21 cellular contexts compared by ENCODE assay signal in genomic region chr16:84629580-84629979, GRCh38. TPM values are rescaled to one million over a fixed set of nuclear protein-coding genes. Genes with fewer than 3 reads are reported as not detected.
DNase-seq lines count a peak whose midpoint lies in the region; ATAC-seq, FAIRE-seq and TF ChIP-seq lines count a peak whose summit lies in the region.
"Had no signal": no experiment of that assay in that cellular context is flagged by ENCODE, and none has a peak within 500 bp of the region (broad histone marks: within the 10 kb centered on the region; RNA-seq: fewer than 3 reads in every experiment).

No MANE protein-coding gene starts in this region.

- peaks cover 8 to 10% of the 10 kb centered on the region in 2 experiments; a peak in 2 of 5 replicates for H3K27me3 ChIP-seq in K562 (ENCODE audit: control insufficient read depth in 2 of 2, insufficient read depth in 2 of 2, low read length in 2 of 2)

- H3K36me3 ChIP-seq in K562 (ENCODE audit: control insufficient read depth, insufficient read depth, low read length): no peaks in the 10 kb centered on the region
- H3K36me3 ChIP-seq: HAP-1 had no signal

- FAIRE-seq in K562 (lab: Jason Lieb, UNC): no peak
- FAIRE-seq: GM19239 had no signal

- no peak overlapping the region; a peak in 1 of 4 replicates for H3K9ac ChIP-seq in K562 (ENCODE audit: insufficient read depth in 1 of 2, low read depth in 2 of 2, low read length in 2 of 2)

- no peak overlapping the region for H3K27ac Mint-ChIP-seq in activated naive CD8-positive, alpha-beta T cell treated with anti-CD3 and anti-CD28 coated beads, Interleukin-2, amount 10 ng/mL, durations not matched to agents 7 days and 5 days
- H3K27ac Mint-ChIP-seq in activated naive CD8-positive, alpha-beta T cell treated with anti-CD3 and anti-CD28 coated beads for 36 hours: no peak overlapping the region
- peak overlapping the region; percentile 15; the same call in 1 of the 2 replicates for H3K27ac Mint-ChIP-seq in HFFc6
- peak overlapping the region; percentile 10 for H3K27ac Mint-ChIP-seq in stimulated activated memory B cell treated with anti-CD40 and anti-IgM and Interleukin-4, amounts not matched to agents 10 μg/mL and 1 μg/mL and 100 μg/mL, for 72 hours

- peak overlapping the region; percentile 56; the same call in 1 of the 2 replicates for H2AFZ ChIP-seq in K562 (ENCODE audit: low read depth, low read length)

- no peaks in the 10 kb centered on the region for H3K36me3 Mint-ChIP-seq in activated naive CD8-positive, alpha-beta T cell treated with anti-CD3 and anti-CD28 coated beads, Interleukin-2, amount 10 ng/mL, durations not matched to agents 7 days and 5 days
- H3K36me3 Mint-ChIP-seq in activated naive CD8-positive, alpha-beta T cell treated with anti-CD3 and anti-CD28 coated beads for 36 hours: no peaks in the 10 kb centered on the region
- no peaks in the 10 kb centered on the region for H3K36me3 Mint-ChIP-seq in HFFc6 (ENCODE audit: low read depth)
- H3K36me3 Mint-ChIP-seq in stimulated activated memory B cell treated with anti-CD40 and anti-IgM and Interleukin-4, amounts not matched to agents 10 μg/mL and 1 μg/mL and 100 μg/mL, for 72 hours: no peaks in the 10 kb centered on the region
- H3K36me3 Mint-ChIP-seq: CD4-positive, CD25-positive, alpha-beta regulatory T cell had no signal

- POLR2A ChIA-PET in activated naive CD8-positive, alpha-beta T cell treated with anti-CD3 and anti-CD28 coated beads, Interleukin-2, amount 10 ng/mL, durations not matched to agents 7 days and 5 days (lab: Charles Lee): no interaction called here
- POLR2A ChIA-PET in K562 (lab: Yijun Ruan, JAX): interaction anchor here (0.6 to 1.6 kb wide), 6 partner anchors 8 to 1831 kb away, joined by 3 to 8 read pairs (median 3); no protein-coding TSS in a partner anchor

- H3K4me3 ChIP-seq in K562: no peak overlapping the region
- H3K4me3 ChIP-seq: HAP-1, SK-N-MC had no signal

- 18% methylated on average over 9 of the region's 10 CpGs for WGBS in K562 (ENCODE audit: insufficient coverage, low coverage, missing lambda C conversion rate)

- no peaks in the 10 kb centered on the region for H3K9me3 ChIP-seq in K562 (replicated peaks; ENCODE audit: control insufficient read depth, insufficient read depth, low read depth, low read length)
- H3K9me3 ChIP-seq: HAP-1 had no signal

- peaks cover 32% of the 10 kb centered on the region for H3K27me3 Mint-ChIP-seq in activated naive CD8-positive, alpha-beta T cell treated with anti-CD3 and anti-CD28 coated beads, Interleukin-2, amount 10 ng/mL, durations not matched to agents 7 days and 5 days
- peaks cover 4% of the 10 kb centered on the region for H3K27me3 Mint-ChIP-seq in activated naive CD8-positive, alpha-beta T cell treated with anti-CD3 and anti-CD28 coated beads for 36 hours
- H3K27me3 Mint-ChIP-seq in HFFc6 (ENCODE audit: insufficient read depth): peaks cover 1% of the 10 kb centered on the region
- no peaks in the 10 kb centered on the region for H3K27me3 Mint-ChIP-seq in stimulated activated memory B cell treated with anti-CD40 and anti-IgM and Interleukin-4, amounts not matched to agents 10 μg/mL and 1 μg/mL and 100 μg/mL, for 72 hours

- H3K9me3 Mint-ChIP-seq in activated naive CD8-positive, alpha-beta T cell treated with anti-CD3 and anti-CD28 coated beads, Interleukin-2, amount 10 ng/mL, durations not matched to agents 7 days and 5 days: no peaks in the 10 kb centered on the region
- H3K9me3 Mint-ChIP-seq in activated naive CD8-positive, alpha-beta T cell treated with anti-CD3 and anti-CD28 coated beads for 36 hours: no peaks in the 10 kb centered on the region
- no peaks in the 10 kb centered on the region for H3K9me3 Mint-ChIP-seq in HFFc6
- H3K9me3 Mint-ChIP-seq in stimulated activated memory B cell treated with anti-CD40 and anti-IgM and Interleukin-4, amounts not matched to agents 10 μg/mL and 1 μg/mL and 100 μg/mL, for 72 hours: no peaks in the 10 kb centered on the region

- ATAC-seq in activated naive CD8-positive, alpha-beta T cell treated with anti-CD3 and anti-CD28 coated beads, Interleukin-2, amount 10 ng/mL, durations not matched to agents 7 days and 5 days (ENCODE audit: low read depth): peak; percentile 28
- ATAC-seq in K562 (peak; percentile 44), left lobe of liver (no peak), GM19455 (IDR thresholded peaks at IDR 0.05; ENCODE audit: unreplicated experiment) (no peak)
- no peak for ATAC-seq in stimulated activated memory B cell treated with anti-CD40 and anti-IgM and Interleukin-4, amounts not matched to agents 10 μg/mL and 1 μg/mL and 100 μg/mL, for 72 hours
- ATAC-seq: Panc1, Right ventricle myocardium inferior had no signal

- CTCF ChIA-PET in K562 (lab: Yijun Ruan, JAX; ENCODE audit: low intra/inter-chr PET ratio): no interaction called here

- no peak for TF ChIP-seq POLR2A in K562 (conservative IDR thresholded peaks at IDR 0.05)

- DNase-seq in activated naive CD8-positive, alpha-beta T cell treated with anti-CD3 and anti-CD28 coated beads, Interleukin-2, amount 10 ng/mL, durations not matched to agents 7 days and 5 days: no peak
- DNase-seq in activated naive CD8-positive, alpha-beta T cell treated with anti-CD3 and anti-CD28 coated beads for 36 hours: no peak
- DNase-seq in HFFc6: no peak
- no peak for DNase-seq in K562 (ENCODE audit: extremely low read depth in 1 of 4, low spot score in 3 of 4)
- DNase-seq in left lobe of liver (ENCODE audit: low spot score): no peak
- DNase-seq: ACHN; AML-193; Calu3; CD4-positive, CD25-positive, alpha-beta regulatory T cell; DMS53; MV-4-11; NCI-H1417; NCI-H187 treated with DMSO at 0.1 percent for 48 hours; NCI-H748 treated with DMSO at 0.1 percent for 48 hours had no signal

- intact Hi-C loops in K562 (cut with micrococcal nuclease): loop anchor here (10.0 kb wide), 1 partner anchor 455 kb away; no protein-coding TSS in a partner anchor

- no peak overlapping the region for H3K27ac ChIP-seq in K562 (ENCODE audit: extremely low read depth, low read depth, low read length)
- H3K27ac ChIP-seq: SK-N-MC had no signal

- in situ Hi-C loops in K562 (cut with MboI): no loop called here

- TF ChIP-seq CTCF in HFFc6 (IDR thresholded peaks at IDR 0.05): no peak
- TF ChIP-seq CTCF in K562 (IDR thresholded peaks at IDR 0.05 in 2 of 3, conservative IDR thresholded peaks at IDR 0.05 in 1 of 3; ENCODE audit: insufficient read depth in 2 of 3, low read depth in 1 of 3, low read length in 3 of 3): no peak

- TF ChIP-seq RAD21 in K562 (CRISPR knock-in tag; conservative IDR thresholded peaks at IDR 0.05 in 1 of 2, IDR thresholded peaks at IDR 0.05 in 1 of 2): no peak

- H3K4me2 ChIP-seq in K562 (ENCODE audit: insufficient read depth, low read length): no peak overlapping the region

- TF ChIP-seq EP300 in K562 (IDR thresholded peaks at IDR 0.05; ENCODE audit: low read length): no peak

- peaks cover 27% of the 10 kb centered on the region for H3K4me1 Mint-ChIP-seq in activated naive CD8-positive, alpha-beta T cell treated with anti-CD3 and anti-CD28 coated beads, Interleukin-2, amount 10 ng/mL, durations not matched to agents 7 days and 5 days
- H3K4me1 Mint-ChIP-seq in activated naive CD8-positive, alpha-beta T cell treated with anti-CD3 and anti-CD28 coated beads for 36 hours: peaks cover 25% of the 10 kb centered on the region
- H3K4me1 Mint-ChIP-seq in HFFc6 (ENCODE audit: low read depth): no peaks in the 10 kb centered on the region
- peaks cover 35% of the 10 kb centered on the region for H3K4me1 Mint-ChIP-seq in stimulated activated memory B cell treated with anti-CD40 and anti-IgM and Interleukin-4, amounts not matched to agents 10 μg/mL and 1 μg/mL and 100 μg/mL, for 72 hours

- no peak overlapping the region for H3K4me3 Mint-ChIP-seq in activated naive CD8-positive, alpha-beta T cell treated with anti-CD3 and anti-CD28 coated beads, Interleukin-2, amount 10 ng/mL, durations not matched to agents 7 days and 5 days
- H3K4me3 Mint-ChIP-seq in activated naive CD8-positive, alpha-beta T cell treated with anti-CD3 and anti-CD28 coated beads for 36 hours: no peak overlapping the region
- no peak overlapping the region for H3K4me3 Mint-ChIP-seq in HFFc6
- no peak overlapping the region for H3K4me3 Mint-ChIP-seq in stimulated activated memory B cell treated with anti-CD40 and anti-IgM and Interleukin-4, amounts not matched to agents 10 μg/mL and 1 μg/mL and 100 μg/mL, for 72 hours
- H3K4me3 Mint-ChIP-seq: CD4-positive, CD25-positive, alpha-beta regulatory T cell had no signal

- H3K4me1 ChIP-seq in K562 (replicated peaks in 1 of 2; ENCODE audit: control insufficient read depth in 2 of 2, insufficient read depth in 2 of 2, low read length in 2 of 2): peaks cover 0 to 6% of the 10 kb centered on the region in 2 experiments; a peak in 1 of 5 replicates

- no peaks in the 10 kb centered on the region for H3K9me1 ChIP-seq in K562 (ENCODE audit: control insufficient read depth, insufficient read depth, low read length)

- no TSS peak for BruUV-seq in K562 (replicated peaks; lab: Mats Ljungman, UMichigan)

- no peaks in the 10 kb centered on the region for H3K79me2 ChIP-seq in K562 (ENCODE audit: control insufficient read depth, insufficient read depth, low read length)

- H4K20me1 ChIP-seq in K562 (replicated peaks; ENCODE audit: control insufficient read depth, insufficient read depth, low read length): no peaks in the 10 kb centered on the region

RNA-seq across cellular contexts. Expression of gene COTL1, which starts 11.7 kb away (rescaled TPM):
- total RNA-seq in activated naive CD8-positive, alpha-beta T cell treated with anti-CD3 and anti-CD28 coated beads, Interleukin-2, amount 10 ng/mL, durations not matched to agents 7 days and 5 days: 100 to 1,000 TPM; 657 to 664 TPM
- 100 to 1,000 TPM; 588 to 605 TPM for total RNA-seq in activated naive CD8-positive, alpha-beta T cell treated with anti-CD3 and anti-CD28 coated beads for 36 hours
- 100 to 1,000 TPM; 580 to 681 (median 632) TPM for total RNA-seq in HFFc6 (2021; fragmentation: NEBNext Ultra II Directional; extraction: Animal tissue kit (Norgen Biotek cat#: 25700))
- total RNA-seq in K562 (2011; cell fraction: chromatin; rRNA removed; ENCODE audit: low replicate concordance): 27.5 and 42.5 TPM in 2 replicates
- 32.2 and 34.5 TPM in 2 replicates for total RNA-seq in K562 (2011; cell fraction: nucleolus; rRNA removed)
- 35.0 and 39.8 TPM in 2 replicates for total RNA-seq in K562 (2011; cell fraction: nucleoplasm; rRNA removed)
- 117 and 145 TPM in 2 replicates for total RNA-seq in K562 (2014; rRNA removed)
- total RNA-seq in K562 (2014; rRNA removed; fragmentation: Illumina TruSeq; extraction: Trizol): 49.5 and 60.5 TPM in 2 replicates
- total RNA-seq in K562 (2015; rRNA removed; fragmentation: Illumina TruSeq; extraction: Trizol): 71.8 and 72.5 TPM in 2 replicates
- 185 and 186 TPM in 2 replicates for total RNA-seq in K562 (2021)
- polyA plus RNA-seq in K562 (2011; rRNA removed): 33.9 and 39.4 TPM in 2 replicates
- 54.4 and 79.1 TPM in 2 replicates for polyA plus RNA-seq in K562 (2011; cell fraction: cytosol; rRNA removed)
- polyA plus RNA-seq in K562 (2011; cell fraction: nucleus; rRNA removed): 33.5 and 46.0 TPM in 2 replicates
- polyA plus RNA-seq in K562 (2012): 111 and 131 TPM in 2 replicates
- polyA plus RNA-seq in K562 (2014; fragmentation: Illumina TruSeq; extraction: Trizol): 161 TPM in 2 replicates
- polyA plus RNA-seq in K562 (2014; fragmentation: Nextera tagmentation; extraction: Ambion mirVana): 10 to 100 TPM; 27.7 to 33.4 TPM
- 91.2 and 100 TPM in 2 replicates for polyA plus RNA-seq in K562 (2014; rRNA removed)
- 21.2 and 25.2 TPM in 2 replicates for polyA minus RNA-seq in K562 (2011; rRNA and poly(A)+ RNA removed)
- polyA minus RNA-seq in K562 (2011; cell fraction: cytosol; rRNA and poly(A)+ RNA removed): 32.1 and 32.6 TPM in 2 replicates
- 15.1 and 19.7 TPM in 2 replicates for polyA minus RNA-seq in K562 (2011; cell fraction: nucleus; rRNA and poly(A)+ RNA removed)
- 15.9 TPM for total RNA-seq in left lobe of liver

RNA-seq across cellular contexts. Expression of gene KLHL36, which starts 18.7 kb away (rescaled TPM):
- 10 to 100 TPM; 66.8 to 72.6 TPM for total RNA-seq in activated naive CD8-positive, alpha-beta T cell treated with anti-CD3 and anti-CD28 coated beads, Interleukin-2, amount 10 ng/mL, durations not matched to agents 7 days and 5 days
- 10 to 100 TPM; 32.6 to 34.8 TPM for total RNA-seq in activated naive CD8-positive, alpha-beta T cell treated with anti-CD3 and anti-CD28 coated beads for 36 hours
- total RNA-seq in HFFc6 (2021; fragmentation: NEBNext Ultra II Directional; extraction: Animal tissue kit (Norgen Biotek cat#: 25700)): 10 to 100 TPM; 37.6 to 58.3 (median 40.7) TPM
- total RNA-seq in K562 (2011; cell fraction: chromatin; rRNA removed; ENCODE audit: low replicate concordance): 52.2 and 130 TPM in 2 replicates
- total RNA-seq in K562 (2011; cell fraction: nucleolus; rRNA removed): 84.1 and 104 TPM in 2 replicates
- 79.9 and 86.4 TPM in 2 replicates for total RNA-seq in K562 (2011; cell fraction: nucleoplasm; rRNA removed)
- total RNA-seq in K562 (2014; rRNA removed): 30.6 and 40.4 TPM in 2 replicates
- 15.5 and 16.6 TPM in 2 replicates for total RNA-seq in K562 (2014; rRNA removed; fragmentation: Illumina TruSeq; extraction: Trizol)
- total RNA-seq in K562 (2015; rRNA removed; fragmentation: Illumina TruSeq; extraction: Trizol): 18.5 and 21.1 TPM in 2 replicates
- 48.6 and 51.2 TPM in 2 replicates for total RNA-seq in K562 (2021)
- 25.6 and 34.8 TPM in 2 replicates for polyA plus RNA-seq in K562 (2011; rRNA removed)
- 33.1 and 49.1 TPM in 2 replicates for polyA plus RNA-seq in K562 (2011; cell fraction: cytosol; rRNA removed)
- 59.7 and 85.8 TPM in 2 replicates for polyA plus RNA-seq in K562 (2011; cell fraction: nucleus; rRNA removed)
- polyA plus RNA-seq in K562 (2012): 22.4 and 33.6 TPM in 2 replicates
- 16.5 and 20.7 TPM in 2 replicates for polyA plus RNA-seq in K562 (2014; fragmentation: Illumina TruSeq; extraction: Trizol)
- 1 to 10 TPM; 2.1 to 2.5 TPM for polyA plus RNA-seq in K562 (2014; fragmentation: Nextera tagmentation; extraction: Ambion mirVana)
- polyA plus RNA-seq in K562 (2014; rRNA removed): 25.4 and 30.1 TPM in 2 replicates
- polyA minus RNA-seq in K562 (2011; rRNA and poly(A)+ RNA removed): 31.9 and 39.3 TPM in 2 replicates
- 43.7 and 62.8 TPM in 2 replicates for polyA minus RNA-seq in K562 (2011; cell fraction: cytosol; rRNA and poly(A)+ RNA removed)
- 33.7 and 40.1 TPM in 2 replicates for polyA minus RNA-seq in K562 (2011; cell fraction: nucleus; rRNA and poly(A)+ RNA removed)
- 26.8 TPM for total RNA-seq in left lobe of liver

Comparison
In these comparisons a context has a peak if more than half of its experiments do, and no peak if none do; other contexts are left out.
1. ATAC-seq: peak in activated naive CD8-positive, alpha-beta T cell treated with anti-CD3 and anti-CD28 coated beads, Interleukin-2, amount 10 ng/mL, durations not matched to agents 7 days and 5 days (single experiment) and K562 (single experiment); none in stimulated activated memory B cell treated with anti-CD40 and anti-IgM and Interleukin-4, amounts not matched to agents 10 μg/mL and 1 μg/mL and 100 μg/mL, for 72 hours (single experiment), left lobe of liver (single experiment) and GM19455 (single experiment).
2. H3K27ac Mint-ChIP-seq: peak in HFFc6 (single experiment) and stimulated activated memory B cell treated with anti-CD40 and anti-IgM and Interleukin-4, amounts not matched to agents 10 μg/mL and 1 μg/mL and 100 μg/mL, for 72 hours (single experiment); none in activated naive CD8-positive, alpha-beta T cell treated with anti-CD3 and anti-CD28 coated beads, Interleukin-2, amount 10 ng/mL, durations not matched to agents 7 days and 5 days (single experiment) and activated naive CD8-positive, alpha-beta T cell treated with anti-CD3 and anti-CD28 coated beads for 36 hours (single experiment).